In the genomic region with DNA sequence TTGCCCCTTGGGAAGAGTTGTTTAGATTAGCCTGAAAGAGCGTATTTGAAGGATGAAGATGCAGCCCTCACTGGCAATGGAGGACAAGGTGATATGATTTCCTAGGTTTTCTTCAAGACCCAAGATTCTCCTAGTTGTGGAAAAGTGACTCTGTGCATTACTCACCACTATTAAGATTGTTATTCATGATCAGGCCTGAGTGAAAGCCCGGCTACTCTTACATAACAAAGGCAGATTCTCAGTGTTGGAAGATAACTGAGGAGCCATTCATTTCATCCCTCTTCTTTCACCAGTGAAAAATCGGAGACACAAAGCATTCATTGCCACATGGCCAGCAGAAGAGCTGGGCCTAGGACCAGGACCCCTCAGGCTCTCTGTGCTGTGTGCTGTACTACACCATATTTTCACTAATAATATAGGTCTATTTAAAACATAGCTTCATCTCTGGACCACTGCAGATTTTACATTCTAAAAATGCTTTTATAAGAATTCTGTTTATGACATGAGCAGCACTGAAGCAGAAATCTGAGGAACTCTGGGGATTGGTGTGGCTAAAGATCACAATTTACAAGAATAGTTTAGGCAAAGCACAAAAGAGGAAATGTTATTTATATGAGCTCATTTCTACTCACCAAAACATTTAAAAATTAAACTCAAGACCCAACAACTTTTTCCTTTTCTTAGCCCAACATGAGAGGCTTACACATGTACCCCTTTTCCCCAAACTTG, we compare ENCODE assay signal across 11 cellular contexts.
A peak's percentile ranks its signal among the peaks of the same experiment; 100 is the strongest.
DNase-seq lines count a peak whose midpoint lies in the region; ATAC-seq and TF ChIP-seq lines count a peak whose summit lies in the region.
"Had no signal": no experiment of that assay in that cellular context is flagged by ENCODE, and none has a peak within 500 bp of the region (broad histone marks: within the 10 kb centered on the region; RNA-seq: fewer than 3 reads in every experiment).

No MANE protein-coding gene starts in this region.

- H3K9me3 Mint-ChIP-seq in activated naive CD8-positive, alpha-beta T cell treated with anti-CD3 and anti-CD28 coated beads for 36 hours = no peaks in the 10 kb centered on the region
- H3K9me3 Mint-ChIP-seq in activated naive CD8-positive, alpha-beta T cell treated with anti-CD3 and anti-CD28 coated beads, Interleukin-2, amount 50 U/mL, for 24 hours = no peaks in the 10 kb centered on the region
- H3K9me3 Mint-ChIP-seq in mesothelial cell of epicardium = no peaks in the 10 kb centered on the region
- H3K9me3 Mint-ChIP-seq in activated T-helper 2 cell treated with anti-CD3 and anti-CD28 coated beads, Interferon-gamma antibody, Interleukin-2, Interleukin-4, amounts not matched to agents 10 μg/mL and 5 μg/mL and 100 μg/mL, durations not matched to agents 14 hours and 24 hours and 36 hours = no peaks in the 10 kb centered on the region
- peaks cover 0 to 3% (median 0%) of the 10 kb centered on the region in 3 donors for H3K9me3 Mint-ChIP-seq in T-cell
- H3K9me3 Mint-ChIP-seq: dendritic cell treated with granulocyte-macrophage colony-stimulating factor and Interleukin-4, amounts not matched to agents 40 ng/mL and 50 ng/mL, for 4 days had no signal

- POLR2A ChIA-PET in T-cell (lab: Charles Lee) = no interaction called here

- no peaks in the 10 kb centered on the region for H3K4me1 Mint-ChIP-seq in activated naive CD8-positive, alpha-beta T cell treated with anti-CD3 and anti-CD28 coated beads for 36 hours
- peaks cover 8% of the 10 kb centered on the region for H3K4me1 Mint-ChIP-seq in activated naive CD8-positive, alpha-beta T cell treated with anti-CD3 and anti-CD28 coated beads, Interleukin-2, amount 50 U/mL, for 24 hours
- peaks cover 19% of the 10 kb centered on the region for H3K4me1 Mint-ChIP-seq in mesothelial cell of epicardium
- peaks cover 8% of the 10 kb centered on the region for H3K4me1 Mint-ChIP-seq in activated T-helper 2 cell treated with anti-CD3 and anti-CD28 coated beads, Interferon-gamma antibody, Interleukin-2, Interleukin-4, amounts not matched to agents 10 μg/mL and 5 μg/mL and 100 μg/mL, durations not matched to agents 14 hours and 24 hours and 36 hours (ENCODE audit: low read depth)
- H3K4me1 Mint-ChIP-seq in T-cell = peaks cover 0 to 6% (median 0%) of the 10 kb centered on the region in 3 donors

- no peaks in the 10 kb centered on the region for H3K36me3 ChIP-seq in ectodermal cell (ENCODE audit: control insufficient read depth, insufficient read depth, low read length)
- no peaks in the 10 kb centered on the region for H3K36me3 ChIP-seq in transverse colon
- H3K36me3 ChIP-seq: neutrophil had no signal

- in situ Hi-C loops in transverse colon (cut with MboI; ENCODE audit: low pct_ligation_motif_present in 1 of 4, low pct_unique_long_range_greater_than_20kb in 1 of 4, low sequenced_read_pairs in 3 of 4) = no loop called here

- peaks cover 16% of the 10 kb centered on the region for H3K4me1 ChIP-seq in ectodermal cell (ENCODE audit: control insufficient read depth, insufficient read depth, low read length)
- H3K4me1 ChIP-seq in transverse colon = peaks cover 0 to 31% (median 14%) of the 10 kb centered on the region in 4 donors

- CTCF ChIA-PET in T-cell (lab: Charles Lee) = no interaction called here

- TF ChIP-seq CTCF in mesothelial cell of epicardium (IDR thresholded peaks at IDR 0.05; ENCODE audit: unreplicated experiment) (no peak), transverse colon (IDR thresholded peaks at IDR 0.05) (no peak)

- TF ChIP-seq EP300 in transverse colon (IDR thresholded peaks at IDR 0.05; ENCODE audit: low read depth) = no peak

- no peak for TF ChIP-seq POLR2A in transverse colon (IDR thresholded peaks at IDR 0.05)

- H3K4me3 ChIP-seq in ectodermal cell (ENCODE audit: insufficient read depth, low read depth, low read length) (no peak overlapping the region), transverse colon (no peak overlapping the region)

- WGBS in ectodermal cell, 2 experiments = 56 to 70% methylated on average over 3 of the region's 3 CpGs
- WGBS in transverse colon (ENCODE audit: low coverage in 1 of 2), 2 donors = 64 to 95% methylated on average over 3 of the region's 3 CpGs

- intact Hi-C loops in transverse colon (cut with DNase I; ENCODE audit: low total_unique reads) = no loop called here
- intact Hi-C loops in activated T-helper 2 cell treated with anti-CD3 and anti-CD28 coated beads, Interferon-gamma antibody, Interleukin-2, Interleukin-4, amounts not matched to agents 10 μg/mL and 5 μg/mL and 100 μg/mL, durations not matched to agents 14 hours and 24 hours and 36 hours (cut with micrococcal nuclease) = no loop called here

- no peak overlapping the region for H3K4me3 Mint-ChIP-seq in activated naive CD8-positive, alpha-beta T cell treated with anti-CD3 and anti-CD28 coated beads for 36 hours
- H3K4me3 Mint-ChIP-seq in activated naive CD8-positive, alpha-beta T cell treated with anti-CD3 and anti-CD28 coated beads, Interleukin-2, amount 50 U/mL, for 24 hours = no peak overlapping the region
- H3K4me3 Mint-ChIP-seq in mesothelial cell of epicardium = no peak overlapping the region
- no peak overlapping the region for H3K4me3 Mint-ChIP-seq in activated T-helper 2 cell treated with anti-CD3 and anti-CD28 coated beads, Interferon-gamma antibody, Interleukin-2, Interleukin-4, amounts not matched to agents 10 μg/mL and 5 μg/mL and 100 μg/mL, durations not matched to agents 14 hours and 24 hours and 36 hours (ENCODE audit: low read depth)
- no peak overlapping the region for H3K4me3 Mint-ChIP-seq in T-cell
- H3K4me3 Mint-ChIP-seq: dendritic cell treated with granulocyte-macrophage colony-stimulating factor and Interleukin-4, amounts not matched to agents 40 ng/mL and 50 ng/mL, for 4 days had no signal

- H3K36me3 Mint-ChIP-seq in activated naive CD8-positive, alpha-beta T cell treated with anti-CD3 and anti-CD28 coated beads for 36 hours = no peaks in the 10 kb centered on the region
- no peaks in the 10 kb centered on the region for H3K36me3 Mint-ChIP-seq in activated naive CD8-positive, alpha-beta T cell treated with anti-CD3 and anti-CD28 coated beads, Interleukin-2, amount 50 U/mL, for 24 hours (ENCODE audit: low read depth)
- H3K36me3 Mint-ChIP-seq in mesothelial cell of epicardium = no peaks in the 10 kb centered on the region
- H3K36me3 Mint-ChIP-seq in activated T-helper 2 cell treated with anti-CD3 and anti-CD28 coated beads, Interferon-gamma antibody, Interleukin-2, Interleukin-4, amounts not matched to agents 10 μg/mL and 5 μg/mL and 100 μg/mL, durations not matched to agents 14 hours and 24 hours and 36 hours (ENCODE audit: low read depth) = no peaks in the 10 kb centered on the region
- H3K36me3 Mint-ChIP-seq in T-cell = no peaks in the 10 kb centered on the region

- H3K9me3 ChIP-seq in ectodermal cell (ENCODE audit: control insufficient read depth, low read length) (no peaks in the 10 kb centered on the region), transverse colon (no peaks in the 10 kb centered on the region)
- H3K9me3 ChIP-seq: neutrophil had no signal

- no peaks in the 10 kb centered on the region for H3K27me3 ChIP-seq in ectodermal cell (ENCODE audit: control insufficient read depth, insufficient read depth, low read length, poor library complexity, severe bottlenecking)
- no peaks in the 10 kb centered on the region for H3K27me3 ChIP-seq in transverse colon
- H3K27me3 ChIP-seq: neutrophil had no signal

- ATAC-seq in activated naive CD8-positive, alpha-beta T cell treated with anti-CD3 and anti-CD28 coated beads, Interleukin-2, amount 50 U/mL, for 24 hours = no peak
- ATAC-seq in GM19035 (IDR thresholded peaks at IDR 0.05; ENCODE audit: unreplicated experiment) (no peak), T-cell (replicated peaks in 1 of 4) (no peak)

- H3K27me3 Mint-ChIP-seq in activated naive CD8-positive, alpha-beta T cell treated with anti-CD3 and anti-CD28 coated beads for 36 hours = peaks cover 20% of the 10 kb centered on the region
- no peaks in the 10 kb centered on the region for H3K27me3 Mint-ChIP-seq in activated naive CD8-positive, alpha-beta T cell treated with anti-CD3 and anti-CD28 coated beads, Interleukin-2, amount 50 U/mL, for 24 hours
- H3K27me3 Mint-ChIP-seq in mesothelial cell of epicardium (ENCODE audit: low read depth) (no peaks in the 10 kb centered on the region), T-cell (peaks cover 6 to 14% of the 10 kb centered on the region in 2 donors)
- H3K27me3 Mint-ChIP-seq in activated T-helper 2 cell treated with anti-CD3 and anti-CD28 coated beads, Interferon-gamma antibody, Interleukin-2, Interleukin-4, amounts not matched to agents 10 μg/mL and 5 μg/mL and 100 μg/mL, durations not matched to agents 14 hours and 24 hours and 36 hours (ENCODE audit: low read depth) = peaks cover 3% of the 10 kb centered on the region
- H3K27me3 Mint-ChIP-seq: dendritic cell treated with granulocyte-macrophage colony-stimulating factor and Interleukin-4, amounts not matched to agents 40 ng/mL and 50 ng/mL, for 4 days had no signal

- peak overlapping the region; percentile 6 for H3K27ac Mint-ChIP-seq in activated naive CD8-positive, alpha-beta T cell treated with anti-CD3 and anti-CD28 coated beads for 36 hours
- no peak overlapping the region for H3K27ac Mint-ChIP-seq in activated naive CD8-positive, alpha-beta T cell treated with anti-CD3 and anti-CD28 coated beads, Interleukin-2, amount 50 U/mL, for 24 hours
- H3K27ac Mint-ChIP-seq in mesothelial cell of epicardium (peak overlapping the region; percentile 13), T-cell (no peak overlapping the region)
- no peak overlapping the region for H3K27ac Mint-ChIP-seq in activated T-helper 2 cell treated with anti-CD3 and anti-CD28 coated beads, Interferon-gamma antibody, Interleukin-2, Interleukin-4, amounts not matched to agents 10 μg/mL and 5 μg/mL and 100 μg/mL, durations not matched to agents 14 hours and 24 hours and 36 hours
- H3K27ac Mint-ChIP-seq: dendritic cell treated with granulocyte-macrophage colony-stimulating factor and Interleukin-4, amounts not matched to agents 40 ng/mL and 50 ng/mL, for 4 days had no signal

- H3K27ac ChIP-seq in ectodermal cell (ENCODE audit: insufficient read depth, low read depth, low read length, poor library complexity, severe bottlenecking) = peak overlapping the region; percentile 17
- peak overlapping the region; percentile 75 to 85 (median 82) for H3K27ac ChIP-seq in transverse colon
- H3K27ac ChIP-seq: neutrophil had no signal

- no peak for DNase-seq in activated naive CD8-positive, alpha-beta T cell treated with anti-CD3 and anti-CD28 coated beads for 36 hours
- no peak for DNase-seq in activated naive CD8-positive, alpha-beta T cell treated with anti-CD3 and anti-CD28 coated beads, Interleukin-2, amount 50 U/mL, for 24 hours
- DNase-seq in mesothelial cell of epicardium (ENCODE audit: low spot score in 2 of 2, unreplicated experiment in 2 of 2) = no peak
- no peak for DNase-seq in transverse colon
- DNase-seq in activated T-helper 2 cell treated with anti-CD3 and anti-CD28 coated beads, Interferon-gamma antibody, Interleukin-2, Interleukin-4, amounts not matched to agents 10 μg/mL and 5 μg/mL and 100 μg/mL, durations not matched to agents 14 hours and 24 hours and 36 hours (ENCODE audit: low spot score) = no peak
- no peak for DNase-seq in T-cell
- DNase-seq: NCI-H2029 had no signal

Comparison
In these comparisons a context has a peak if more than half of its experiments do, and no peak if none do; other contexts are left out.
1. H3K27ac Mint-ChIP-seq: peak in activated naive CD8-positive, alpha-beta T cell treated with anti-CD3 and anti-CD28 coated beads for 36 hours (single experiment) and mesothelial cell of epicardium (single experiment); none in activated naive CD8-positive, alpha-beta T cell treated with anti-CD3 and anti-CD28 coated beads, Interleukin-2, amount 50 U/mL, for 24 hours (single experiment), activated T-helper 2 cell treated with anti-CD3 and anti-CD28 coated beads, Interferon-gamma antibody, Interleukin-2, Interleukin-4, amounts not matched to agents 10 μg/mL and 5 μg/mL and 100 μg/mL, durations not matched to agents 14 hours and 24 hours and 36 hours (single experiment) and T-cell (0 of 2).